ENCODE assay signal across 37 cellular contexts in genomic region chr14:98082833-98083232, GRCh38.
"Had no signal": no experiment of that assay in that cellular context is flagged by ENCODE, and none has a peak within 500 bp of the region (broad histone marks: within the 10 kb centered on the region; RNA-seq: fewer than 3 reads in every experiment).

No MANE protein-coding gene starts in this region.

- H3K9me3 Mint-ChIP-seq: activated CD4-positive, alpha-beta memory T cell treated with anti-CD3 and anti-CD28 coated beads, Interleukin-2, amount 10 ng/mL, durations not matched to agents 7 days and 5 days; activated naive CD4-positive, alpha-beta T cell treated with anti-CD3 and anti-CD28 coated beads, Interleukin-2, amount 50 U/mL, for 24 hours; activated T-cell treated with anti-CD3 and anti-CD28 coated beads, Interleukin-2, amount 50 U/mL, for 24 hours; activated T-helper 2 cell treated with anti-CD3 and anti-CD28 coated beads, Interferon-gamma antibody, Interleukin-2, Interleukin-4, amounts not matched to agents 10 μg/mL and 5 μg/mL and 100 μg/mL, durations not matched to agents 14 hours and 24 hours and 36 hours; central memory CD8-positive, alpha-beta T cell had no signal

- H3K27ac ChIP-seq: ascending aorta, cardiac muscle cell, VCaP had no signal

- H3K27ac Mint-ChIP-seq: activated CD4-positive, alpha-beta memory T cell treated with anti-CD3 and anti-CD28 coated beads, Interleukin-2, amount 10 ng/mL, durations not matched to agents 7 days and 5 days; activated CD4-positive, alpha-beta T cell treated with anti-CD3 and anti-CD28 coated beads for 36 hours; activated CD4-positive, alpha-beta T cell treated with anti-CD3 and anti-CD28 coated beads, Interleukin-2, amount 10 ng/mL, durations not matched to agents 7 days and 5 days; activated CD8-positive, alpha-beta memory T cell treated with anti-CD3 and anti-CD28 coated beads, Interleukin-2, amount 10 ng/mL, durations not matched to agents 7 days and 5 days; activated CD8-positive, alpha-beta T cell treated with anti-CD3 and anti-CD28 coated beads, Interleukin-2, amount 10 ng/mL, durations not matched to agents 7 days and 5 days; activated naive CD4-positive, alpha-beta T cell treated with anti-CD3 and anti-CD28 coated beads, Interleukin-2, amount 10 ng/mL, durations not matched to agents 7 days and 5 days; activated naive CD4-positive, alpha-beta T cell treated with anti-CD3 and anti-CD28 coated beads, Interleukin-2, amount 50 U/mL, for 24 hours; activated naive CD8-positive, alpha-beta T cell; activated naive CD8-positive, alpha-beta T cell treated with anti-CD3 and anti-CD28 coated beads, Interleukin-2, amount 10 ng/mL, durations not matched to agents 7 days and 5 days; activated naive CD8-positive, alpha-beta T cell treated with anti-CD3 and anti-CD28 coated beads, Interleukin-2, amount 50 U/mL, for 24 hours; activated T-cell treated with anti-CD3 and anti-CD28 coated beads, Interleukin-2, amount 50 U/mL, for 24 hours; activated T-helper 2 cell treated with anti-CD3 and anti-CD28 coated beads, Interferon-gamma antibody, Interleukin-2, Interleukin-4, amounts not matched to agents 10 μg/mL and 5 μg/mL and 100 μg/mL, durations not matched to agents 14 hours and 24 hours and 36 hours; brain; T-helper 1 cell treated with Interleukin-12 subunit alpha and Interleukin-12 subunit beta and Interleukin-4 antibody, amounts not matched to agents 30 μg/mL and 1 μg/mL, for 36 hours; T-helper 2 cell treated with Interferon-gamma antibody and Interleukin-4, amounts not matched to agents 5 μg/mL and 100 μg/mL, for 36 hours had no signal

- ATAC-seq: activated CD4-positive, alpha-beta T cell treated with anti-CD3 and anti-CD28 coated beads for 36 hours; activated CD4-positive, CD25-positive, alpha-beta regulatory T cell treated with anti-CD3 and anti-CD28 coated beads, Interleukin-2, amount 50 U/mL, for 24 hours; activated CD8-positive, alpha-beta memory T cell treated with anti-CD3 and anti-CD28 coated beads, Interleukin-2, amount 10 ng/mL, durations not matched to agents 7 days and 5 days; activated CD8-positive, alpha-beta T cell treated with anti-CD3 and anti-CD28 coated beads, Interleukin-2, amount 10 ng/mL, durations not matched to agents 7 days and 5 days; activated naive CD8-positive, alpha-beta T cell treated with anti-CD3 and anti-CD28 coated beads, Interleukin-2, amount 50 U/mL, for 24 hours had no signal

- H3K36me3 Mint-ChIP-seq: activated naive CD4-positive, alpha-beta T cell treated with anti-CD3 and anti-CD28 coated beads, Interleukin-2, amount 50 U/mL, for 24 hours; brain had no signal

- H3K9me3 ChIP-seq: ascending aorta had no signal

- H3K4me1 ChIP-seq: ascending aorta had no signal

- H3K4me1 Mint-ChIP-seq: activated CD4-positive, alpha-beta memory T cell treated with anti-CD3 and anti-CD28 coated beads, Interleukin-2, amount 10 ng/mL, durations not matched to agents 7 days and 5 days; activated CD4-positive, alpha-beta T cell treated with anti-CD3 and anti-CD28 coated beads, Interleukin-2, amount 10 ng/mL, durations not matched to agents 7 days and 5 days; activated CD8-positive, alpha-beta memory T cell treated with anti-CD3 and anti-CD28 coated beads, Interleukin-2, amount 10 ng/mL, durations not matched to agents 7 days and 5 days; activated naive CD4-positive, alpha-beta T cell treated with anti-CD3 and anti-CD28 coated beads, Interleukin-2, amount 10 ng/mL, durations not matched to agents 7 days and 5 days; activated naive CD8-positive, alpha-beta T cell treated with anti-CD3 and anti-CD28 coated beads, Interleukin-2, amount 10 ng/mL, durations not matched to agents 7 days and 5 days; brain; central memory CD8-positive, alpha-beta T cell had no signal

- H3K27me3 Mint-ChIP-seq: activated CD4-positive, alpha-beta memory T cell treated with anti-CD3 and anti-CD28 coated beads, Interleukin-2, amount 10 ng/mL, durations not matched to agents 7 days and 5 days; activated CD4-positive, alpha-beta T cell treated with anti-CD3 and anti-CD28 coated beads for 36 hours; activated naive CD4-positive, alpha-beta T cell treated with anti-CD3 and anti-CD28 coated beads, Interleukin-2, amount 10 ng/mL, durations not matched to agents 7 days and 5 days; activated naive CD4-positive, alpha-beta T cell treated with anti-CD3 and anti-CD28 coated beads, Interleukin-2, amount 50 U/mL, for 24 hours; activated naive CD8-positive, alpha-beta T cell; activated naive CD8-positive, alpha-beta T cell treated with anti-CD3 and anti-CD28 coated beads, Interleukin-2, amount 10 ng/mL, durations not matched to agents 7 days and 5 days; activated naive CD8-positive, alpha-beta T cell treated with anti-CD3 and anti-CD28 coated beads, Interleukin-2, amount 50 U/mL, for 24 hours; activated T-cell treated with anti-CD3 and anti-CD28 coated beads, Interleukin-2, amount 50 U/mL, for 24 hours; central memory CD8-positive, alpha-beta T cell had no signal

- H3K4me3 ChIP-seq: ascending aorta, cardiac muscle cell had no signal

- H3K36me3 ChIP-seq: ascending aorta, cardiac muscle cell had no signal

- H3K27me3 ChIP-seq: ascending aorta, cardiac muscle cell had no signal

- DNase-seq: activated CD4-positive, alpha-beta memory T cell treated with anti-CD3 and anti-CD28 coated beads, Interleukin-2, amount 10 ng/mL, durations not matched to agents 7 days and 5 days; activated CD4-positive, alpha-beta T cell treated with anti-CD3 and anti-CD28 coated beads for 1 hour; activated CD4-positive, alpha-beta T cell treated with anti-CD3 and anti-CD28 coated beads for 36 hours; activated CD4-positive, alpha-beta T cell treated with anti-CD3 and anti-CD28 coated beads for 48 hours; activated CD4-positive, alpha-beta T cell treated with anti-CD3 and anti-CD28 coated beads, Interleukin-2, amount 10 ng/mL, durations not matched to agents 7 days and 5 days; activated CD4-positive, alpha-beta T cell treated with anti-CD3 and anti-CD28 coated beads, Interleukin-2, amount 50 U/mL, for 48 hours; activated CD4-positive, CD25-positive, alpha-beta regulatory T cell; activated CD8-positive, alpha-beta memory T cell treated with anti-CD3 and anti-CD28 coated beads for 24 hours; activated CD8-positive, alpha-beta memory T cell treated with anti-CD3 and anti-CD28 coated beads, Interleukin-2, amount 10 ng/mL, durations not matched to agents 7 days and 5 days; activated CD8-positive, alpha-beta memory T cell treated with anti-CD3 and anti-CD28 coated beads, Interleukin-2, amount 50 U/mL, for 48 hours; activated CD8-positive, alpha-beta T cell treated with anti-CD3 and anti-CD28 coated beads, Interleukin-2, amount 10 ng/mL, durations not matched to agents 7 days and 5 days; activated effector memory CD4-positive, alpha-beta T cell treated with Interleukin-2 at 50 U/mL for 16 hours; activated gamma-delta T cell; activated naive CD4-positive, alpha-beta T cell treated with anti-CD3 and anti-CD28 coated beads, Interleukin-2, amount 10 ng/mL, durations not matched to agents 7 days and 5 days; activated naive CD4-positive, alpha-beta T cell treated with Interleukin-2 at 50 U/mL for 16 hours; activated naive CD8-positive, alpha-beta T cell treated with anti-CD3 and anti-CD28 coated beads, Interleukin-2, amount 10 ng/mL, durations not matched to agents 7 days and 5 days; activated naive CD8-positive, alpha-beta T cell treated with anti-CD3 and anti-CD28 coated beads, Interleukin-2, amount 50 U/mL, for 24 hours; activated T-cell treated with anti-CD3 and anti-CD28 coated beads, Interleukin-2, amount 50 U/mL, for 24 hours; activated T-cell treated with anti-CD3 and anti-CD28 coated beads, Interleukin-2, amount 50 U/mL, for 48 hours; amygdala; anterior cingulate cortex; caudate nucleus; cerebellar nuclear complex; T-helper 1 cell; T-helper 2 cell; T-helper 9 cell had no signal

- H3K4me3 Mint-ChIP-seq: activated CD4-positive, alpha-beta memory T cell treated with anti-CD3 and anti-CD28 coated beads, Interleukin-2, amount 10 ng/mL, durations not matched to agents 7 days and 5 days; activated CD4-positive, alpha-beta T cell treated with anti-CD3 and anti-CD28 coated beads for 36 hours; activated CD4-positive, alpha-beta T cell treated with anti-CD3 and anti-CD28 coated beads, Interleukin-2, amount 10 ng/mL, durations not matched to agents 7 days and 5 days; activated CD8-positive, alpha-beta memory T cell treated with anti-CD3 and anti-CD28 coated beads, Interleukin-2, amount 10 ng/mL, durations not matched to agents 7 days and 5 days; activated CD8-positive, alpha-beta T cell treated with anti-CD3 and anti-CD28 coated beads, Interleukin-2, amount 10 ng/mL, durations not matched to agents 7 days and 5 days; activated naive CD4-positive, alpha-beta T cell treated with anti-CD3 and anti-CD28 coated beads, Interleukin-2, amount 10 ng/mL, durations not matched to agents 7 days and 5 days; activated naive CD4-positive, alpha-beta T cell treated with anti-CD3 and anti-CD28 coated beads, Interleukin-2, amount 50 U/mL, for 24 hours; activated naive CD8-positive, alpha-beta T cell; activated naive CD8-positive, alpha-beta T cell treated with anti-CD3 and anti-CD28 coated beads, Interleukin-2, amount 10 ng/mL, durations not matched to agents 7 days and 5 days; activated naive CD8-positive, alpha-beta T cell treated with anti-CD3 and anti-CD28 coated beads, Interleukin-2, amount 50 U/mL, for 24 hours; activated T-cell treated with anti-CD3 and anti-CD28 coated beads, Interleukin-2, amount 50 U/mL, for 24 hours; brain; central memory CD8-positive, alpha-beta T cell; T-helper 1 cell treated with Interleukin-12 subunit alpha and Interleukin-12 subunit beta and Interleukin-4 antibody, amounts not matched to agents 30 μg/mL and 1 μg/mL, for 36 hours; T-helper 2 cell treated with Interferon-gamma antibody and Interleukin-4, amounts not matched to agents 5 μg/mL and 100 μg/mL, for 36 hours had no signal
